Comparison of ENCODE assay signal across 17 cellular contexts in genomic region chr4:123877561-123877960, GRCh38.
"Had no signal": no experiment of that assay in that cellular context is flagged by ENCODE, and none has a peak within 500 bp of the region (broad histone marks: within the 10 kb centered on the region; RNA-seq: fewer than 3 reads in every experiment).

No MANE protein-coding gene starts in this region.

- H3K4me3 Mint-ChIP-seq: activated naive CD8-positive, alpha-beta T cell treated with anti-CD3 and anti-CD28 coated beads, Interleukin-2, amount 10 ng/mL, durations not matched to agents 7 days and 5 days; memory B cell; naive thymus-derived CD8-positive, alpha-beta T cell; stimulated activated memory B cell treated with anti-CD40 and anti-IgM and Interleukin-4, amounts not matched to agents 10 μg/mL and 1 μg/mL and 100 μg/mL, for 72 hours had no signal

- H3K9me3 ChIP-seq: tibial artery had no signal

- DNase-seq: activated CD4-positive, alpha-beta T cell treated with anti-CD3 and anti-CD28 coated beads, Interleukin-2, amount 50 U/mL, for 1 hour; activated naive CD4-positive, alpha-beta T cell; activated naive CD8-positive, alpha-beta T cell treated with anti-CD3 and anti-CD28 coated beads, Interleukin-2, amount 10 ng/mL, durations not matched to agents 7 days and 5 days; activated T-cell treated with anti-CD3 and anti-CD28 coated beads for 4 hours; aorta; central memory CD4-positive, alpha-beta T cell; head of caudate nucleus; naive thymus-derived CD8-positive, alpha-beta T cell; stimulated activated CD4-positive, alpha-beta T cell treated with anti-CD3 and anti-CD28 coated beads, Interleukin-2, amount 100 ng/mL, for 48 hours; SW 1271; tibial artery had no signal

- H3K36me3 ChIP-seq: tibial artery had no signal

- H3K27ac Mint-ChIP-seq: activated naive CD8-positive, alpha-beta T cell treated with anti-CD3 and anti-CD28 coated beads, Interleukin-2, amount 10 ng/mL, durations not matched to agents 7 days and 5 days; memory B cell; naive thymus-derived CD8-positive, alpha-beta T cell; stimulated activated memory B cell treated with anti-CD40 and anti-IgM and Interleukin-4, amounts not matched to agents 10 μg/mL and 1 μg/mL and 100 μg/mL, for 72 hours had no signal

- H3K27me3 Mint-ChIP-seq: memory B cell; stimulated activated memory B cell treated with anti-CD40 and anti-IgM and Interleukin-4, amounts not matched to agents 10 μg/mL and 1 μg/mL and 100 μg/mL, for 72 hours had no signal

- H3K4me3 ChIP-seq: coronary artery, tibial artery had no signal

- H3K36me3 Mint-ChIP-seq: activated naive CD8-positive, alpha-beta T cell treated with anti-CD3 and anti-CD28 coated beads, Interleukin-2, amount 10 ng/mL, durations not matched to agents 7 days and 5 days; memory B cell; naive thymus-derived CD8-positive, alpha-beta T cell; stimulated activated memory B cell treated with anti-CD40 and anti-IgM and Interleukin-4, amounts not matched to agents 10 μg/mL and 1 μg/mL and 100 μg/mL, for 72 hours had no signal

- FAIRE-seq: frontal cortex, urothelium cell line had no signal

- H3K27ac ChIP-seq: coronary artery, parathyroid adenoma, tibial artery had no signal

- H3K4me1 Mint-ChIP-seq: activated naive CD8-positive, alpha-beta T cell treated with anti-CD3 and anti-CD28 coated beads, Interleukin-2, amount 10 ng/mL, durations not matched to agents 7 days and 5 days; memory B cell; naive thymus-derived CD8-positive, alpha-beta T cell; stimulated activated memory B cell treated with anti-CD40 and anti-IgM and Interleukin-4, amounts not matched to agents 10 μg/mL and 1 μg/mL and 100 μg/mL, for 72 hours had no signal

- H3K27me3 ChIP-seq: tibial artery had no signal

- H3K9me3 Mint-ChIP-seq: activated naive CD8-positive, alpha-beta T cell treated with anti-CD3 and anti-CD28 coated beads, Interleukin-2, amount 10 ng/mL, durations not matched to agents 7 days and 5 days had no signal
